ENCODE assay signal across 18 cellular contexts in the genomic region with DNA sequence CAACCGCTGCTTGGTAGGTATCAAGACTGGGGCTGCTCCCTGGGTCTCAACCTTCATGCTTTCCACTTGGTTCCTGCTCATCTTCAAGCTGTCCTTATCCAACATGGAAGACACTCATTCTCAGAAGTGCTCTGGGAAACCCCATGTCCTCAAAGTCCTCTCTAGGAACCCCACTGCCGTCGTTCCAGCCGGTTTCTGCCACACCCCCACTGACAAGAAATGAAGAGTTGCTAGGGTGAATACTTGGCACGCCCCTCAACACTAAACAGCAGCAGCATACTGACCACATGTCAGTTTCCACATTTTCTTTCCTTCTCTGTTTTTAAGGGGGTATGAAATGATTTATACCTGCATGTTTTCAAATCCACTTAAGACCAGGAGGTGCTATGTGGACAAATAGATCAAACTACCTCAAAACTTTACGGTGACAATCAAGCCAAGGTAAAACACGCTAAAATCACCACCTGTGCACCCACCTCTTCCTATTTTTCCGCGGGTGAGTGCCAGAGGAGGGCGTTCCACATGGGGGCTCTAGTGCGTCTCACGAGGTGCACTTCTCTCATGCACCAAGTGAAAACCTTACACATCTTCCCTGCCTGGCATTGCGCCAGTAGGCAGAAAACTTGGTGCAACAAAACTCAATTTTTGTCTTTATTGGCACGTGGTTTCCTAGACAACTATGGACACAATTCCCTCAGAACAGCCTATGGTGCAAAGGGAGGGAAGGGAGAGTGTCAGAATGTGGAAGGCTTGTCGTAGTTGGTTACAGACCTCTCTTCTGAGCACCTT.
DNase-seq lines count a peak whose midpoint lies in the region; ATAC-seq, FAIRE-seq and TF ChIP-seq lines count a peak whose summit lies in the region.
"Had no signal": no experiment of that assay in that cellular context is flagged by ENCODE, and none has a peak within 500 bp of the region (broad histone marks: within the 10 kb centered on the region; RNA-seq: fewer than 3 reads in every experiment).

No MANE protein-coding gene starts in this region.

- H3K4me3 Mint-ChIP-seq in GM23338 = no peak overlapping the region
- H3K4me3 Mint-ChIP-seq in activated naive CD8-positive, alpha-beta T cell treated with anti-CD3 and anti-CD28 coated beads, Interleukin-2, amount 50 U/mL, for 24 hours = no peak overlapping the region

- no peak for FAIRE-seq in A549 (lab: Jason Lieb, UNC)
- FAIRE-seq in frontal cortex (lab: Jason Lieb, UNC) = no peak
- FAIRE-seq: G401.6 had no signal

- H3K27ac Mint-ChIP-seq in GM23338 = 0 out of 2 replicates have a peak overlapping the region, but pooled peaks have one; percentile 18
- no peak overlapping the region for H3K27ac Mint-ChIP-seq in activated naive CD8-positive, alpha-beta T cell treated with anti-CD3 and anti-CD28 coated beads, Interleukin-2, amount 50 U/mL, for 24 hours

- no peak overlapping the region for H2BK120ac ChIP-seq in trophoblast cell (ENCODE audit: insufficient read depth, low read length, poor library complexity)

- no peak overlapping the region for H2BK12ac ChIP-seq in trophoblast cell (ENCODE audit: low read length)

- H2AK5ac ChIP-seq in trophoblast cell (ENCODE audit: low read length) = no peak overlapping the region

- H3K4ac ChIP-seq in trophoblast cell (ENCODE audit: low read depth, low read length) = no peak overlapping the region

- H3F3A ChIP-seq in GM23338 (replicated peaks; ENCODE audit: low read depth) = no peaks in the 10 kb centered on the region

- H3K4me3 ChIP-seq in A549 (no peak overlapping the region), GM23338 (no peak overlapping the region), trophoblast cell (ENCODE audit: low read depth, low read length) (no peak overlapping the region)
- H3K4me3 ChIP-seq: HAP-1, SJSA1 had no signal

- H3K36me3 ChIP-seq in GM23338 (ENCODE audit: insufficient read depth) (peaks cover 5% of the 10 kb centered on the region; the same call in 1 of the 2 replicates), trophoblast cell (ENCODE audit: control insufficient read depth in 1 of 2, insufficient read depth in 2 of 2, low read length in 2 of 2) (peaks cover 4 to 9% of the 10 kb centered on the region in 2 experiments)

- TF ChIP-seq CTCF in A549 (IDR thresholded peaks at IDR 0.05) = no peak
- peak in 1 of 2 experiments; percentile 31; a peak in 2 of 4 replicates for TF ChIP-seq CTCF in GM23338 (conservative IDR thresholded peaks at IDR 0.05; ENCODE audit: low read depth in 2 of 2)
- TF ChIP-seq CTCF in VCaP (conservative IDR thresholded peaks at IDR 0.05) = no peak

- no peaks in the 10 kb centered on the region; the same call in 2 of the 3 replicates for H3K9me3 Mint-ChIP-seq in GM23338
- H3K9me3 Mint-ChIP-seq in activated naive CD8-positive, alpha-beta T cell treated with anti-CD3 and anti-CD28 coated beads, Interleukin-2, amount 50 U/mL, for 24 hours = no peaks in the 10 kb centered on the region

- no peak for DNase-seq in A549 (ENCODE audit: low read depth in 1 of 2, low spot score in 1 of 2)
- peak; percentile 29 for DNase-seq in GM23338 (ENCODE audit: low spot score)
- DNase-seq in trophoblast cell = no peak
- no peak for DNase-seq in frontal cortex (ENCODE audit: low spot score in 2 of 2)
- no peak for DNase-seq in activated naive CD8-positive, alpha-beta T cell treated with anti-CD3 and anti-CD28 coated beads, Interleukin-2, amount 50 U/mL, for 24 hours
- no peak for DNase-seq in stimulated activated CD4-positive, alpha-beta T cell treated with anti-CD3 and anti-CD28 coated beads, Interleukin-4, amount 100 ng/mL, for 24 hours
- DNase-seq: AML-193, KG1, MV-4-11, NCI-H1694 treated with DMSO at 0.1 percent for 48 hours, NCI-H2107, NCI-H226, SW 1271 had no signal

- H2AFZ ChIP-seq in GM23338 (no peak overlapping the region), trophoblast cell (ENCODE audit: insufficient read depth, low read length, poor library complexity) (no peak overlapping the region)

- peaks cover 15% of the 10 kb centered on the region for H3K27me3 Mint-ChIP-seq in GM23338 (ENCODE audit: insufficient read depth, low read depth, poor library complexity)
- H3K27me3 Mint-ChIP-seq in activated naive CD8-positive, alpha-beta T cell treated with anti-CD3 and anti-CD28 coated beads, Interleukin-2, amount 50 U/mL, for 24 hours = no peaks in the 10 kb centered on the region

- H3K9me3 ChIP-seq in A549 = no peaks in the 10 kb centered on the region
- H3K9me3 ChIP-seq in trophoblast cell (ENCODE audit: insufficient read depth, low read depth, low read length) = peaks cover 2% of the 10 kb centered on the region
- H3K9me3 ChIP-seq: HAP-1, SJSA1 had no signal

- no peaks in the 10 kb centered on the region for H3K27me3 ChIP-seq in GM23338 (ENCODE audit: insufficient read depth)
- H3K27me3 ChIP-seq in trophoblast cell (ENCODE audit: insufficient read depth, low read length) = no peaks in the 10 kb centered on the region
- H3K27me3 ChIP-seq: SJSA1 had no signal

- ATAC-seq in A549 (no peak), GM23338 (peak; percentile 40)
- ATAC-seq in activated naive CD8-positive, alpha-beta T cell treated with anti-CD3 and anti-CD28 coated beads, Interleukin-2, amount 50 U/mL, for 24 hours = no peak

- 89% methylated on average over 15 of the region's 15 CpGs for WGBS in A549 (ENCODE audit: missing lambda C conversion rate)
- WGBS in trophoblast cell (ENCODE audit: extremely low coverage, insufficient coverage, insufficient read length) = no CpG with 5 or more reads among the region's 15 CpGs

- H3K9me2 ChIP-seq in GM23338 (ENCODE audit: insufficient read depth) = no peaks in the 10 kb centered on the region

- H4K12ac ChIP-seq in trophoblast cell (ENCODE audit: low read depth, low read length) = no peak overlapping the region

- no peak overlapping the region for H3K14ac ChIP-seq in trophoblast cell (ENCODE audit: low read length)

- peaks cover 84% of the 10 kb centered on the region for H3K4me1 ChIP-seq in A549
- no peaks in the 10 kb centered on the region for H3K4me1 ChIP-seq in GM23338 (ENCODE audit: insufficient read depth)
- peaks cover 6 to 8% of the 10 kb centered on the region in 2 experiments for H3K4me1 ChIP-seq in trophoblast cell (ENCODE audit: control insufficient read depth in 1 of 2, insufficient read depth in 2 of 2, low read length in 2 of 2)
- H3K4me1 ChIP-seq: HAP-1 had no signal

- TF ChIP-seq EP300 in A549 (IDR thresholded peaks at IDR 0.05) = no peak

- CTCF ChIA-PET in A549 (lab: Yijun Ruan, JAX) = interaction anchor here (0.6 to 2.7 kb wide), 10 partner anchors 9 to 378 kb away, joined by 3 to 12 read pairs (median 4); no protein-coding TSS in a partner anchor

- H4K8ac ChIP-seq in trophoblast cell (ENCODE audit: low read depth, low read length) = no peak overlapping the region

- H4K20me1 ChIP-seq in GM23338 (replicated peaks; ENCODE audit: insufficient read depth) = no peaks in the 10 kb centered on the region

- H2BK5ac ChIP-seq in trophoblast cell (ENCODE audit: low read depth, low read length, poor library complexity) = peak overlapping the region; percentile 6

- TF ChIP-seq POLR2A in A549 (IDR thresholded peaks at IDR 0.05; ENCODE audit: low read length) = no peak

- no peaks in the 10 kb centered on the region for H3K4me1 Mint-ChIP-seq in GM23338
- no peaks in the 10 kb centered on the region for H3K4me1 Mint-ChIP-seq in activated naive CD8-positive, alpha-beta T cell treated with anti-CD3 and anti-CD28 coated beads, Interleukin-2, amount 50 U/mL, for 24 hours

- peak overlapping the region; percentile 26 for H4K91ac ChIP-seq in trophoblast cell (ENCODE audit: low read depth, low read length)

- H3K18ac ChIP-seq in trophoblast cell (ENCODE audit: low read length) = no peak overlapping the region

- H3K79me2 ChIP-seq in GM23338 (replicated peaks; ENCODE audit: insufficient read depth) (no peaks in the 10 kb centered on the region), trophoblast cell (ENCODE audit: control insufficient read depth, insufficient read depth, low read length, poor library complexity) (no peaks in the 10 kb centered on the region)

- H3K36me3 Mint-ChIP-seq in GM23338 (ENCODE audit: low read depth) = peaks cover 19% of the 10 kb centered on the region
- no peaks in the 10 kb centered on the region for H3K36me3 Mint-ChIP-seq in activated naive CD8-positive, alpha-beta T cell treated with anti-CD3 and anti-CD28 coated beads, Interleukin-2, amount 50 U/mL, for 24 hours (ENCODE audit: low read depth)

- H3K79me1 ChIP-seq in trophoblast cell (ENCODE audit: low read length) = peaks cover 2% of the 10 kb centered on the region

- H3K27ac ChIP-seq in A549 (peak overlapping the region; percentile 76 to 88), GM23338 (ENCODE audit: low read depth) (no peak overlapping the region), VCaP (peak overlapping the region; percentile 65), trophoblast cell (ENCODE audit: low read depth, low read length) (peak overlapping the region; percentile 57)
- H3K27ac ChIP-seq: C4-2B had no signal

- POLR2A ChIA-PET in A549 (lab: Yijun Ruan, JAX) = interaction anchor here (2.3 kb wide), 1 partner anchor 39 kb away, joined by 10 read pairs; no protein-coding TSS in a partner anchor

- H3K4me2 ChIP-seq in A549 = peak overlapping the region; percentile 58
- no peak overlapping the region for H3K4me2 ChIP-seq in GM23338
- H3K4me2 ChIP-seq in trophoblast cell (ENCODE audit: low read length) = no peak overlapping the region

- H3K23ac ChIP-seq in trophoblast cell (ENCODE audit: low read length) = no peak overlapping the region

- no peak for TF ChIP-seq RAD21 in A549 (conservative IDR thresholded peaks at IDR 0.05 in 1 of 2, IDR thresholded peaks at IDR 0.05 in 1 of 2)

- no peak overlapping the region for H3K9ac ChIP-seq in trophoblast cell (ENCODE audit: low read length)

TF ChIP-seq in A549, 52 proteins besides CTCF, POLR2A, EP300 and RAD21:
- no peak for TF ChIP-seq NFE2L2 (conservative IDR thresholded peaks at IDR 0.05; ENCODE audit: low read length)
- 0 out of 2 replicates have a peak, but pooled peaks have one; percentile 64 for TF ChIP-seq POLR2AphosphoS2 (conservative IDR thresholded peaks at IDR 0.05; ENCODE audit: low read length)

TF ChIP-seq in GM23338, 12 proteins besides CTCF, POLR2A, EP300 and RAD21 (continues in another document):
- no peak for TF ChIP-seq POLR2AphosphoS5 (IDR thresholded peaks at IDR 0.05; ENCODE audit: low read depth)
